In the genomic region with DNA sequence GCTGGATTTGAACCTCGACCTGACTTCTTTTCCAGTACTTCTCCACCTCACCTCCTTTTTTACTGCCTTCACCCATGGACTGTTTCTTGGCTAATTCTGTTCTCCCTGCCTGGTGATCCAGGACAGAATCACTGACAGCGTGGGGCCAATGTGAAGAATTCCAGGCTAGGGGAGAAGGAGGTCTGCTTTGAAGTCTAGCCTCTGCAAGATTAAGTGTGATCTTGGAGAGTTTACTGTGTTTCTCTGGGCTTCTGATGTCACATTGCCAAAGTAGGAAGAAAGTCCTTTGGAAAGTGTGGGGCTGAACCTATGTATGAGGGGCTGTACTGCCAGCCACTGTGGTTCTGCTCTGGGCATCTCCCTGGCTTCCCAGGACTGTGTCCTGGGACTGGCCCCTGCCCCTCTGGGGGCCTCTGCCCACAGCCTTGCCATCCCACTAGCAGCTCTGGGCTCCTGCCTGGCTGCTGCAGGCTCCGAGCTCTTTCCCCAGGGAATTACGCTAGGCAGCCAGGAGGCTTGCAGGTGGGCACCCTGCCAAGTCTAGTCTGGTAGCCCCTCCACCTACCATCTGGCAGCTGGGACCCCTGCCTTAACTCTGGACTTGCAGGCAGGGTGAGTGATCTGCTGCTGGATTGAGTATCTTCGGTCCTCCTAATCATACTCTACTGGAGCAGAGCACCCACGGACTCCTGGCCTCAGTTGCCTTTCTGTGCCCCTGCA, we compare ENCODE assay signal across 11 cellular contexts. TPM values are rescaled to one million over a fixed set of nuclear protein-coding genes. Genes with fewer than 3 reads are reported as not detected.
DNase-seq lines count a peak whose midpoint lies in the region; ATAC-seq and TF ChIP-seq lines count a peak whose summit lies in the region.
"Had no signal": no experiment of that assay in that cellular context is flagged by ENCODE, and none has a peak within 500 bp of the region (broad histone marks: within the 10 kb centered on the region; RNA-seq: fewer than 3 reads in every experiment).

No MANE protein-coding gene starts in this region.

- H3K9me3 ChIP-seq in BE2C (no peaks in the 10 kb centered on the region), HUES6 (ENCODE audit: control insufficient read depth, insufficient read depth, low read depth, low read length) (no peaks in the 10 kb centered on the region), iPS-20b (ENCODE audit: insufficient read depth, low read depth, low read length) (no peaks in the 10 kb centered on the region)
- no peaks in the 10 kb centered on the region for H3K9me3 ChIP-seq in CD4-positive, alpha-beta T cell (ENCODE audit: control insufficient read depth, low read length)
- H3K9me3 ChIP-seq: neutrophil had no signal

- CTCF ChIA-PET in CD4-positive, alpha-beta T cell (lab: Charles Lee), result interaction anchor here (1.8 kb wide), 1 partner anchor 53 kb away, joined by 6 read pairs; no protein-coding TSS in a partner anchor

- no peaks in the 10 kb centered on the region for H3K9me3 Mint-ChIP-seq in activated naive CD8-positive, alpha-beta T cell treated with anti-CD3 and anti-CD28 coated beads for 36 hours
- H3K9me3 Mint-ChIP-seq in CD4-positive, alpha-beta T cell, result no peaks in the 10 kb centered on the region
- no peaks in the 10 kb centered on the region for H3K9me3 Mint-ChIP-seq in activated T-cell treated with anti-CD3 and anti-CD28 coated beads, Interleukin-2, amount 50 U/mL, for 4 hours

- H3K36me3 ChIP-seq in BE2C (no peaks in the 10 kb centered on the region), HUES6 (ENCODE audit: control insufficient read depth, insufficient read depth, low read length) (peaks cover 25% of the 10 kb centered on the region), iPS-20b (ENCODE audit: insufficient read depth, low read depth, low read length) (peaks cover 32% of the 10 kb centered on the region)
- H3K36me3 ChIP-seq: neutrophil had no signal

- H3K36me3 Mint-ChIP-seq in activated naive CD8-positive, alpha-beta T cell treated with anti-CD3 and anti-CD28 coated beads for 36 hours, result no peaks in the 10 kb centered on the region
- H3K36me3 Mint-ChIP-seq in CD4-positive, alpha-beta T cell (ENCODE audit: low read depth), result no peaks in the 10 kb centered on the region
- H3K36me3 Mint-ChIP-seq in activated T-cell treated with anti-CD3 and anti-CD28 coated beads, Interleukin-2, amount 50 U/mL, for 4 hours (ENCODE audit: insufficient read depth), result no peaks in the 10 kb centered on the region

- peak overlapping the region; percentile 58 for H3K9ac ChIP-seq in HUES6 (ENCODE audit: low read length)
- H3K9ac ChIP-seq in iPS-20b (ENCODE audit: low read depth, low read length), result peak overlapping the region; percentile 88; the same call in 1 of the 2 replicates

- H3K27me3 Mint-ChIP-seq in activated naive CD8-positive, alpha-beta T cell treated with anti-CD3 and anti-CD28 coated beads for 36 hours, result no peaks in the 10 kb centered on the region
- no peaks in the 10 kb centered on the region for H3K27me3 Mint-ChIP-seq in CD4-positive, alpha-beta T cell
- no peaks in the 10 kb centered on the region for H3K27me3 Mint-ChIP-seq in activated T-cell treated with anti-CD3 and anti-CD28 coated beads, Interleukin-2, amount 50 U/mL, for 4 hours (ENCODE audit: low read depth)

- H3K27ac Mint-ChIP-seq in activated naive CD8-positive, alpha-beta T cell treated with anti-CD3 and anti-CD28 coated beads for 36 hours, result no peak overlapping the region
- no peak overlapping the region for H3K27ac Mint-ChIP-seq in CD4-positive, alpha-beta T cell

- no peak for ATAC-seq in CD4-positive, alpha-beta T cell (ENCODE audit: poor library complexity)
- ATAC-seq in activated T-cell treated with anti-CD3 and anti-CD28 coated beads, Interleukin-2, amount 50 U/mL, for 4 hours, result no peak

- DNase-seq in BE2C (peak; percentile 87), SK-N-DZ (ENCODE audit: low spot score) (peak; percentile 54), LoVo (ENCODE audit: low spot score) (no peak)
- no peak for DNase-seq in activated naive CD8-positive, alpha-beta T cell treated with anti-CD3 and anti-CD28 coated beads for 36 hours
- no peak for DNase-seq in CD4-positive, alpha-beta T cell
- DNase-seq in activated T-cell treated with anti-CD3 and anti-CD28 coated beads, Interleukin-2, amount 50 U/mL, for 4 hours, result no peak
- DNase-seq: activated CD4-positive, alpha-beta T cell treated with anti-CD3 and anti-CD28 coated beads, Interleukin-2, amount 50 U/mL, for 4 hours; activated naive CD4-positive, alpha-beta T cell treated with Interleukin-2 at 50 U/mL for 16 hours had no signal

- POLR2A ChIA-PET in CD4-positive, alpha-beta T cell (lab: Charles Lee), result no interaction called here

- intact Hi-C loops in CD4-positive, alpha-beta T cell (cut with DNase I, micrococcal nuclease), result no loop called here

- peaks cover 16% of the 10 kb centered on the region for H3K4me1 ChIP-seq in BE2C
- H3K4me1 ChIP-seq in HUES6 (ENCODE audit: control insufficient read depth, insufficient read depth, low read length), result peaks cover 64% of the 10 kb centered on the region
- H3K4me1 ChIP-seq in iPS-20b (ENCODE audit: insufficient read depth, low read length), result peaks cover 38% of the 10 kb centered on the region

- peaks cover 12% of the 10 kb centered on the region for H3K4me1 Mint-ChIP-seq in activated naive CD8-positive, alpha-beta T cell treated with anti-CD3 and anti-CD28 coated beads for 36 hours
- peaks cover 14% of the 10 kb centered on the region for H3K4me1 Mint-ChIP-seq in CD4-positive, alpha-beta T cell (ENCODE audit: low read depth)
- H3K4me1 Mint-ChIP-seq in activated T-cell treated with anti-CD3 and anti-CD28 coated beads, Interleukin-2, amount 50 U/mL, for 4 hours (ENCODE audit: low read depth), result peaks cover 14% of the 10 kb centered on the region

- peak overlapping the region; percentile 55 for H3K4me3 ChIP-seq in BE2C (ENCODE audit: low read depth, low read length)
- peak overlapping the region; percentile 55 for H3K4me3 ChIP-seq in HUES6 (ENCODE audit: low read depth, low read length)
- peak overlapping the region; percentile 67; the same call in 1 of the 2 replicates for H3K4me3 ChIP-seq in iPS-20b (ENCODE audit: low read length)

- H3K27me3 ChIP-seq in BE2C, result no peaks in the 10 kb centered on the region
- H3K27me3 ChIP-seq in HUES6 (ENCODE audit: control insufficient read depth, insufficient read depth, low read length), result no peaks in the 10 kb centered on the region
- H3K27me3 ChIP-seq in iPS-20b (ENCODE audit: insufficient read depth, low read length), result no peaks in the 10 kb centered on the region
- no peaks in the 10 kb centered on the region for H3K27me3 ChIP-seq in CD4-positive, alpha-beta T cell (ENCODE audit: control insufficient read depth, insufficient read depth, low read length)
- H3K27me3 ChIP-seq: neutrophil had no signal

- TF ChIP-seq CTCF in BE2C (IDR thresholded peaks at IDR 0.05; ENCODE audit: low read depth, low read length), result no peak
- TF ChIP-seq CTCF in CD4-positive, alpha-beta T cell (IDR thresholded peaks at IDR 0.05), result no peak

- no peak overlapping the region for H3K4me3 Mint-ChIP-seq in activated naive CD8-positive, alpha-beta T cell treated with anti-CD3 and anti-CD28 coated beads for 36 hours
- no peak overlapping the region for H3K4me3 Mint-ChIP-seq in CD4-positive, alpha-beta T cell
- no peak overlapping the region for H3K4me3 Mint-ChIP-seq in activated T-cell treated with anti-CD3 and anti-CD28 coated beads, Interleukin-2, amount 50 U/mL, for 4 hours

- peak overlapping the region; percentile 67; the same call in 1 of the 2 replicates for H3K27ac ChIP-seq in HUES6 (ENCODE audit: low read depth, low read length)
- peak overlapping the region; percentile 10 for H3K27ac ChIP-seq in iPS-20b (ENCODE audit: low read length)
- H3K27ac ChIP-seq in CD4-positive, alpha-beta T cell (ENCODE audit: low read depth, low read length), result no peak overlapping the region
- H3K27ac ChIP-seq: neutrophil had no signal

RNA-seq across cellular contexts. Expression of gene YARS1, which starts 52.2 kb away (rescaled TPM):
- 252 TPM for polyA plus RNA-seq in BE2C (2012; ENCODE audit: insufficient read depth, insufficient read length, low read depth)
- 57.1 and 64.9 TPM in 2 replicates for polyA plus RNA-seq in SK-N-DZ (2014; cell fraction: cytosol; rRNA removed)
- 79.6 and 96.0 TPM in 2 replicates for polyA plus RNA-seq in SK-N-DZ (2014; cell fraction: nucleus; rRNA removed)
- total RNA-seq in activated naive CD8-positive, alpha-beta T cell treated with anti-CD3 and anti-CD28 coated beads for 36 hours, result 100 to 1,000 TPM; 250 to 267 TPM
- total RNA-seq in CD4-positive, alpha-beta T cell, result 10 to 100 TPM; 67.6 to 73.2 TPM
- total RNA-seq in activated T-cell treated with anti-CD3 and anti-CD28 coated beads, Interleukin-2, amount 50 U/mL, for 4 hours, result 100 to 1,000 TPM; 243 to 304 (median 264) TPM

RNA-seq across cellular contexts. Expression of gene S100PBP, which starts 52.5 kb away (rescaled TPM):
- polyA plus RNA-seq in BE2C (2012; ENCODE audit: insufficient read depth, insufficient read length, low read depth), result 18.9 TPM
- 27.6 and 30.1 TPM in 2 replicates for polyA plus RNA-seq in SK-N-DZ (2014; cell fraction: cytosol; rRNA removed)
- polyA plus RNA-seq in SK-N-DZ (2014; cell fraction: nucleus; rRNA removed), result 32.6 and 50.4 TPM in 2 replicates
- 10 to 100 TPM; 24.6 to 28.5 TPM for total RNA-seq in activated naive CD8-positive, alpha-beta T cell treated with anti-CD3 and anti-CD28 coated beads for 36 hours
- total RNA-seq in CD4-positive, alpha-beta T cell, result 10 to 100 TPM; 18.8 to 21.6 TPM
- total RNA-seq in activated T-cell treated with anti-CD3 and anti-CD28 coated beads, Interleukin-2, amount 50 U/mL, for 4 hours, result 10 to 100 TPM; 14.9 to 19.6 (median 15.8) TPM

Comparison
In these comparisons a context has a peak if more than half of its experiments do, and no peak if none do; other contexts are left out.
1. DNase-seq: peak in BE2C (single experiment) and SK-N-DZ (single experiment); none in activated naive CD8-positive, alpha-beta T cell treated with anti-CD3 and anti-CD28 coated beads for 36 hours (single experiment), CD4-positive, alpha-beta T cell (0 of 10), activated T-cell treated with anti-CD3 and anti-CD28 coated beads, Interleukin-2, amount 50 U/mL, for 4 hours (single experiment) and LoVo (single experiment).
2. Peak in every context shown above with its lines, with median percentiles within 50 percentile points of each other: H3K4me3 ChIP-seq.